ENCODE assay signal across 10 cellular contexts in genomic region chr11:128424867-128425285, GRCh38.
DNase-seq lines count a peak whose midpoint lies in the region; ATAC-seq and TF ChIP-seq lines count a peak whose summit lies in the region.
"Had no signal": no experiment of that assay in that cellular context is flagged by ENCODE, and none has a peak within 500 bp of the region (broad histone marks: within the 10 kb centered on the region; RNA-seq: fewer than 3 reads in every experiment).

No MANE protein-coding gene starts in this region.

- no TSS peak for BruUV-seq in Caco-2 (replicated peaks; lab: Mats Ljungman, UMichigan)

- TF ChIP-seq CTCF in Caco-2 (IDR thresholded peaks at IDR 0.05; ENCODE audit: insufficient read depth in 1 of 2, low read depth in 1 of 2, low read length in 1 of 2, severe bottlenecking in 1 of 2, unreplicated experiment in 1 of 2) (no peak), progenitor cell of endocrine pancreas (IDR thresholded peaks at IDR 0.05; ENCODE audit: unreplicated experiment) (no peak)

- CTCF ChIA-PET in Caco-2 (lab: Charles Lee), result interaction anchor here (0.6 kb wide), 1 partner anchor 120 kb away, joined by 6 read pairs; no protein-coding TSS in a partner anchor

- H3K9me3 Mint-ChIP-seq in Caco-2 (ENCODE audit: unreplicated experiment), result no peaks in the 10 kb centered on the region
- H3K9me3 Mint-ChIP-seq in progenitor cell of endocrine pancreas (ENCODE audit: low read depth), result no peaks in the 10 kb centered on the region

- H3K27ac ChIP-seq in SJCRH30 (peak overlapping the region; percentile 72), substantia nigra (ENCODE audit: low read depth, low read length, poor library complexity, severe bottlenecking) (no peak overlapping the region)
- H3K27ac ChIP-seq: SJSA1 had no signal

- H3K27me3 ChIP-seq in Caco-2 (replicated peaks; ENCODE audit: control insufficient read depth, insufficient read depth, low read length) (no peaks in the 10 kb centered on the region), SJCRH30 (no peaks in the 10 kb centered on the region)
- H3K27me3 ChIP-seq: SJSA1 had no signal

- H3K27me3 Mint-ChIP-seq in Caco-2 (ENCODE audit: insufficient read depth, unreplicated experiment) (no peaks in the 10 kb centered on the region), progenitor cell of endocrine pancreas (peaks cover 7% of the 10 kb centered on the region)

- H3K4me1 Mint-ChIP-seq in Caco-2 (ENCODE audit: low read depth, unreplicated experiment), result peaks cover 12% of the 10 kb centered on the region
- peaks cover 8% of the 10 kb centered on the region for H3K4me1 Mint-ChIP-seq in progenitor cell of endocrine pancreas (ENCODE audit: low read depth)

- peaks cover 13% of the 10 kb centered on the region for H3K4me1 ChIP-seq in Caco-2
- H3K4me1 ChIP-seq in SJCRH30, result peaks cover 11% of the 10 kb centered on the region

- no peaks in the 10 kb centered on the region for H3K9me3 ChIP-seq in Caco-2
- H3K9me3 ChIP-seq in SJCRH30 (replicated peaks), result no peaks in the 10 kb centered on the region
- H3K9me3 ChIP-seq: SJSA1 had no signal

- H3K36me3 ChIP-seq in Caco-2 (ENCODE audit: control insufficient read depth, insufficient read depth, low read length) (no peaks in the 10 kb centered on the region), SJCRH30 (no peaks in the 10 kb centered on the region)
- H3K36me3 ChIP-seq: SJSA1 had no signal

- DNase-seq in Caco-2, result peak; percentile 55 to 77
- DNase-seq in SJCRH30, result peak; percentile 66 to 74
- peak; percentile 61 for DNase-seq in left ventricle myocardium superior
- DNase-seq in progenitor cell of endocrine pancreas (ENCODE audit: low spot score, unreplicated experiment), result no peak
- DNase-seq in substantia nigra (lab: John Stamatoyannopoulos, UW), result no peak
- DNase-seq: activated CD8-positive, alpha-beta memory T cell treated with anti-CD3 and anti-CD28 coated beads, Interleukin-2, amount 50 U/mL, for 4 hours had no signal

- H3K4me3 Mint-ChIP-seq in Caco-2 (ENCODE audit: unreplicated experiment) (no peak overlapping the region), progenitor cell of endocrine pancreas (ENCODE audit: low read depth) (no peak overlapping the region)

- intact Hi-C loops in Caco-2 (cut with micrococcal nuclease; ENCODE audit: unreplicated experiment), result no loop called here
- intact Hi-C loops in left ventricle myocardium superior (cut with micrococcal nuclease), result no loop called here

- POLR2A ChIA-PET in Caco-2 (lab: Charles Lee), result interaction anchor here (0.7 kb wide), 1 partner anchor 62 kb away, joined by 4 read pairs; no protein-coding TSS in a partner anchor

- H3K36me3 Mint-ChIP-seq in Caco-2 (ENCODE audit: insufficient read depth, unreplicated experiment) (no peaks in the 10 kb centered on the region), progenitor cell of endocrine pancreas (ENCODE audit: insufficient read depth) (no peaks in the 10 kb centered on the region)

- H3K27ac Mint-ChIP-seq in Caco-2 (ENCODE audit: unreplicated experiment) (no peak overlapping the region), progenitor cell of endocrine pancreas (peak overlapping the region; percentile 22)

- peak; percentile 77 for ATAC-seq in left ventricle myocardium superior
- ATAC-seq in GM18868 (IDR thresholded peaks at IDR 0.05; ENCODE audit: unreplicated experiment), result no peak
- ATAC-seq in HG03565 (IDR thresholded peaks at IDR 0.05; ENCODE audit: unreplicated experiment), result no peak
- no peak for ATAC-seq in HG03025 (IDR thresholded peaks at IDR 0.05; ENCODE audit: low FRiP score, unreplicated experiment)

- H3K4me3 ChIP-seq in Caco-2 (ENCODE audit: low read depth, low read length) (no peak overlapping the region), SJCRH30 (peak overlapping the region; percentile 51)
- H3K4me3 ChIP-seq: SJSA1 had no signal

Comparison
In these comparisons a context has a peak if more than half of its experiments do, and no peak if none do; other contexts are left out.
1. DNase-seq: peak in Caco-2 (2 of 2), SJCRH30 (2 of 2) and left ventricle myocardium superior (single experiment); none in progenitor cell of endocrine pancreas (single experiment) and substantia nigra (0 of 49).